Comparison of ENCODE assay signal across 17 cellular contexts in the genomic region with DNA sequence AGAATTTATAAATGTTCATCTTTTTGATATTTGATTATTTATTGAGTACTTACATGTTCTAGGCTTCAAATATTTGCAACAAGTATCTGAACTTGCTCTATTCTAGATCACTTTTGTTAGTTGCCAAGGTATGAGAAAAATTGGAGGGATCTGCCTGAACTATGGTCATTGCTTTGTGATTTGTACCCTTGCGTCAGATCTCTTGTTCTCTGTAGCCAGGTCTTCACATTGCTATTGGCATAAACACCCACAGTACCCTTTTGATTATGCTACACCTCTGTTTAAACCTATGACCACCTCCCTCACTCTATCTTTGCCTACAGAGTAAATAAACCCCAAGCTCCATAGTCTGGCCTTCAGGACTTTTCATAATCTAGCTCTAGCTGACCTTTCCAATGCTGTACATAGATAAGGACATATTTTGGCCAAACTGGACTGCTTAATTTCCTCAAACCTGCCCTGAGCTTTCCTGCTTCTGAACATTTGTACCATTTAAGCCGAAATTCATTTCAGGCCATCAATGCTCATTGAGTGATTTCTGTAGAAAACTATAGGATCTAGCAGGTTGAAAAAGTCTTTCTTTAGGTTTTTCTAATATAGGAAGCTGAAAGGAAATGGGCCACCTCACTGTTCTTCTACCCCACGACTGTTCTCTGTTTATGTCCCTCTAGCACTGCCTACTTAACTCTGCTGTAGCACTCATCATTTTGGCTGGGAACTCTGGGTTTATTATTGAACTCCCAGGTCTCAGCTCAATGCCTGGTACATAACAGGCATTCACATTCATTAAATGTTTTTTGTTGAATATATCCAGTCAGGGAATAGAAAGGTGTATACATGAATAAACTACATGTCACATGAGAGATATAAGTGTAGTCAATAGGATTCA.
A peak's percentile ranks its signal among the peaks of the same experiment; 100 is the strongest.
DNase-seq lines count a peak whose midpoint lies in the region; ATAC-seq and TF ChIP-seq lines count a peak whose summit lies in the region.
"Had no signal": no experiment of that assay in that cellular context is flagged by ENCODE, and none has a peak within 500 bp of the region (broad histone marks: within the 10 kb centered on the region; RNA-seq: fewer than 3 reads in every experiment).

No MANE protein-coding gene starts in this region.

- H3K27me3 Mint-ChIP-seq in activated CD4-positive, alpha-beta T cell treated with anti-CD3 and anti-CD28 coated beads, Interleukin-2, amount 10 ng/mL, durations not matched to agents 24 days and 14 days = no peaks in the 10 kb centered on the region
- H3K27me3 Mint-ChIP-seq in osteocyte (ENCODE audit: unreplicated experiment) = no peaks in the 10 kb centered on the region

- H3K27me3 ChIP-seq in heart right ventricle (no peaks in the 10 kb centered on the region), skeletal muscle tissue (ENCODE audit: control insufficient read depth in 3 of 3, insufficient read depth in 3 of 3, low read length in 3 of 3) (no peaks in the 10 kb centered on the region), HAP-1 (ENCODE audit: low read depth) (no peaks in the 10 kb centered on the region)

- intact Hi-C loops in activated CD4-positive, alpha-beta T cell treated with anti-CD3 and anti-CD28 coated beads, Interleukin-2, amount 10 ng/mL, durations not matched to agents 24 days and 14 days (cut with micrococcal nuclease) = no loop called here
- intact Hi-C loops in heart right ventricle (cut with DNase I) = no loop called here

- peak; percentile 26 for DNase-seq in activated CD4-positive, alpha-beta T cell treated with anti-CD3 and anti-CD28 coated beads, Interleukin-2, amount 10 ng/mL, durations not matched to agents 24 days and 14 days
- DNase-seq in activated CD4-positive, alpha-beta T cell treated with anti-CD3 and anti-CD28 coated beads, Interleukin-2, amount 50 U/mL, for 48 hours = no peak
- DNase-seq in heart right ventricle (no peak), left lobe of liver (ENCODE audit: low spot score) (peak; percentile 51), SKM-1 treated with dmso at 0.1 percent for 144 hours (lab: John Stamatoyannopoulos, UW; ENCODE audit: unreplicated experiment) (no peak), osteocyte (ENCODE audit: extremely low spot score, unreplicated experiment) (no peak), HAP-1 (ENCODE audit: low spot score in 2 of 2) (no peak)
- DNase-seq: CD8-positive, alpha-beta T cell; COR-L47; DND-41; GDM1; GOT3; IMR-90 had no signal

- peaks cover 0 to 52% (median 13%) of the 10 kb centered on the region in 9 donors for H3K4me1 ChIP-seq in heart right ventricle
- H3K4me1 ChIP-seq in skeletal muscle tissue (ENCODE audit: control insufficient read depth in 3 of 3, insufficient read depth in 3 of 3, low read length in 3 of 3) = peaks cover 0 to 7% (median 0%) of the 10 kb centered on the region in 3 donors
- no peaks in the 10 kb centered on the region for H3K4me1 ChIP-seq in HAP-1

- ATAC-seq in heart right ventricle = peak in 4 of 8 donors; percentile 13 to 74 (median 36)
- peak; percentile 91 for ATAC-seq in left lobe of liver
- ATAC-seq: CD8-positive, alpha-beta T cell; HCT116 had no signal

- H3K36me3 ChIP-seq in heart right ventricle (peaks cover 0 to 89% (median 23%) of the 10 kb centered on the region in 9 donors), skeletal muscle tissue (ENCODE audit: control insufficient read depth in 3 of 3, insufficient read depth in 3 of 3, low read length in 3 of 3) (peaks cover 10 to 42% (median 41%) of the 10 kb centered on the region in 3 donors), HAP-1 (replicated peaks) (no peaks in the 10 kb centered on the region)

- in situ Hi-C loops in HAP-1 (cut with MboI; ENCODE audit: low sequenced_read_pairs) = no loop called here

- H3K4me3 Mint-ChIP-seq in activated CD4-positive, alpha-beta T cell treated with anti-CD3 and anti-CD28 coated beads, Interleukin-2, amount 10 ng/mL, durations not matched to agents 24 days and 14 days = no peak overlapping the region
- no peak overlapping the region for H3K4me3 Mint-ChIP-seq in osteocyte (ENCODE audit: unreplicated experiment)
- H3K4me3 Mint-ChIP-seq: CD14-positive monocyte; CD8-positive, alpha-beta T cell had no signal

- WGBS in heart right ventricle, 2 donors = 73 to 82% methylated on average over 3 of the region's 3 CpGs

- peaks cover 6% of the 10 kb centered on the region for H3K36me3 Mint-ChIP-seq in activated CD4-positive, alpha-beta T cell treated with anti-CD3 and anti-CD28 coated beads, Interleukin-2, amount 10 ng/mL, durations not matched to agents 24 days and 14 days (ENCODE audit: low read depth)
- peaks cover 34% of the 10 kb centered on the region for H3K36me3 Mint-ChIP-seq in osteocyte (ENCODE audit: unreplicated experiment)

- no peak overlapping the region for H3K27ac Mint-ChIP-seq in activated CD4-positive, alpha-beta T cell treated with anti-CD3 and anti-CD28 coated beads, Interleukin-2, amount 10 ng/mL, durations not matched to agents 24 days and 14 days
- no peak overlapping the region for H3K27ac Mint-ChIP-seq in osteocyte (ENCODE audit: unreplicated experiment)
- H3K27ac Mint-ChIP-seq: CD14-positive monocyte; CD8-positive, alpha-beta T cell had no signal

- H3K4me3 ChIP-seq in heart right ventricle = no peak overlapping the region
- H3K4me3 ChIP-seq in skeletal muscle tissue (ENCODE audit: low read length in 3 of 3) = no peak overlapping the region
- H3K4me3 ChIP-seq in HAP-1 = no peak overlapping the region

- H3K9ac ChIP-seq in skeletal muscle tissue (ENCODE audit: low read depth in 1 of 3, low read length in 3 of 3) = no peak overlapping the region

- peak overlapping the region in 9 of 10 donors; percentile 0 to 62 (median 53) for H3K27ac ChIP-seq in heart right ventricle
- peak overlapping the region; percentile 31 for H3K27ac ChIP-seq in skeletal muscle tissue (ENCODE audit: low read depth, low read length)
- H3K27ac ChIP-seq: 22Rv1 had no signal

- no peaks in the 10 kb centered on the region for H3K9me3 Mint-ChIP-seq in activated CD4-positive, alpha-beta T cell treated with anti-CD3 and anti-CD28 coated beads, Interleukin-2, amount 10 ng/mL, durations not matched to agents 24 days and 14 days
- H3K9me3 Mint-ChIP-seq in osteocyte (ENCODE audit: unreplicated experiment) = no peaks in the 10 kb centered on the region
- H3K9me3 Mint-ChIP-seq: CD14-positive monocyte; CD8-positive, alpha-beta T cell had no signal

- TF ChIP-seq CTCF in heart right ventricle (IDR thresholded peaks at IDR 0.05) (no peak), osteocyte (IDR thresholded peaks at IDR 0.05) (no peak)

- no peaks in the 10 kb centered on the region for H3K4me1 Mint-ChIP-seq in activated CD4-positive, alpha-beta T cell treated with anti-CD3 and anti-CD28 coated beads, Interleukin-2, amount 10 ng/mL, durations not matched to agents 24 days and 14 days
- H3K4me1 Mint-ChIP-seq in osteocyte (ENCODE audit: unreplicated experiment) = peaks cover 3% of the 10 kb centered on the region
- H3K4me1 Mint-ChIP-seq: CD14-positive monocyte had no signal

- H3K9me3 ChIP-seq in heart right ventricle = no peaks in the 10 kb centered on the region
- H3K9me3 ChIP-seq in skeletal muscle tissue (ENCODE audit: control insufficient read depth in 3 of 3, low read length in 3 of 3) = no peaks in the 10 kb centered on the region
- H3K9me3 ChIP-seq in HAP-1 = no peaks in the 10 kb centered on the region

Comparison
In these comparisons a context has a peak if more than half of its experiments do, and no peak if none do; other contexts are left out.
1. DNase-seq: peak in activated CD4-positive, alpha-beta T cell treated with anti-CD3 and anti-CD28 coated beads, Interleukin-2, amount 10 ng/mL, durations not matched to agents 24 days and 14 days (single experiment) and left lobe of liver (single experiment); none in activated CD4-positive, alpha-beta T cell treated with anti-CD3 and anti-CD28 coated beads, Interleukin-2, amount 50 U/mL, for 48 hours (0 of 2), heart right ventricle (0 of 2), SKM-1 treated with dmso at 0.1 percent for 144 hours (single experiment), osteocyte (single experiment) and HAP-1 (0 of 2).